ENCODE assay signal across 8 cellular contexts in genomic region chr10:71727429-71728217, GRCh38. TPM values are rescaled to one million over a fixed set of nuclear protein-coding genes. Genes with fewer than 3 reads are reported as not detected.
DNase-seq lines count a peak whose midpoint lies in the region; ATAC-seq and TF ChIP-seq lines count a peak whose summit lies in the region.

No MANE protein-coding gene starts in this region.

- H3K4me3 Mint-ChIP-seq in activated T-helper 2 cell treated with anti-CD3 and anti-CD28 coated beads, Interferon-gamma antibody, Interleukin-2, Interleukin-4, amounts not matched to agents 10 μg/mL and 5 μg/mL and 100 μg/mL, durations not matched to agents 14 hours and 24 hours and 36 hours (ENCODE audit: low read depth), result peak overlapping the region; percentile 53

- no peaks in the 10 kb centered on the region for H3K9me3 Mint-ChIP-seq in activated T-helper 2 cell treated with anti-CD3 and anti-CD28 coated beads, Interferon-gamma antibody, Interleukin-2, Interleukin-4, amounts not matched to agents 10 μg/mL and 5 μg/mL and 100 μg/mL, durations not matched to agents 14 hours and 24 hours and 36 hours

- DNase-seq in NCI-H2107 treated with DMSO at 0.1 percent for 48 hours (lab: John Stamatoyannopoulos, UW; ENCODE audit: unreplicated experiment), result peak; percentile 7
- DNase-seq in NCI-H2107 (lab: John Stamatoyannopoulos, UW), result no peak
- DNase-seq in NOMO-1 treated with DMSO at 0.1 percent for 48 hours (lab: John Stamatoyannopoulos, UW; ENCODE audit: unreplicated experiment), result peak; percentile 92
- DNase-seq in activated T-helper 2 cell treated with anti-CD3 and anti-CD28 coated beads, Interferon-gamma antibody, Interleukin-2, Interleukin-4, amounts not matched to agents 10 μg/mL and 5 μg/mL and 100 μg/mL, durations not matched to agents 14 hours and 24 hours and 36 hours (ENCODE audit: low spot score), result peak; percentile 41
- peak; percentile 79 for DNase-seq in right atrium auricular region (ENCODE audit: low spot score)
- DNase-seq in stimulated activated CD4-positive, alpha-beta T cell treated with anti-CD3 and anti-CD28 coated beads, TNF-alpha, amount 100 ng/mL, for 1 hour (ENCODE audit: low read depth in 3 of 3, low spot score in 1 of 3), result peak; percentile 40 to 43 (median 41)
- no peak for DNase-seq in OCI-M2 (lab: John Stamatoyannopoulos, UW; ENCODE audit: unreplicated experiment)

- no peaks in the 10 kb centered on the region for H3K36me3 ChIP-seq in right atrium auricular region

- TF ChIP-seq CTCF in right atrium auricular region (IDR thresholded peaks at IDR 0.05), result no peak

- H3K27me3 ChIP-seq in right atrium auricular region, result no peaks in the 10 kb centered on the region

- H3K4me3 ChIP-seq in right atrium auricular region, result peak overlapping the region in 1 of 2 donors; percentile 8

- no peaks in the 10 kb centered on the region for H3K27me3 Mint-ChIP-seq in activated T-helper 2 cell treated with anti-CD3 and anti-CD28 coated beads, Interferon-gamma antibody, Interleukin-2, Interleukin-4, amounts not matched to agents 10 μg/mL and 5 μg/mL and 100 μg/mL, durations not matched to agents 14 hours and 24 hours and 36 hours (ENCODE audit: low read depth)

- peak overlapping the region; percentile 74 to 79 for H3K27ac ChIP-seq in right atrium auricular region

- ATAC-seq in HG02943 (IDR thresholded peaks at IDR 0.05; ENCODE audit: low read depth, unreplicated experiment), result peak; percentile 55

- peak overlapping the region; percentile 97 for H3K27ac Mint-ChIP-seq in activated T-helper 2 cell treated with anti-CD3 and anti-CD28 coated beads, Interferon-gamma antibody, Interleukin-2, Interleukin-4, amounts not matched to agents 10 μg/mL and 5 μg/mL and 100 μg/mL, durations not matched to agents 14 hours and 24 hours and 36 hours

- peaks cover 66% of the 10 kb centered on the region for H3K4me1 Mint-ChIP-seq in activated T-helper 2 cell treated with anti-CD3 and anti-CD28 coated beads, Interferon-gamma antibody, Interleukin-2, Interleukin-4, amounts not matched to agents 10 μg/mL and 5 μg/mL and 100 μg/mL, durations not matched to agents 14 hours and 24 hours and 36 hours (ENCODE audit: low read depth)

- no peaks in the 10 kb centered on the region for H3K9me3 ChIP-seq in right atrium auricular region

- peaks cover 0 to 39% of the 10 kb centered on the region in 2 donors for H3K4me1 ChIP-seq in right atrium auricular region

- intact Hi-C loops in activated T-helper 2 cell treated with anti-CD3 and anti-CD28 coated beads, Interferon-gamma antibody, Interleukin-2, Interleukin-4, amounts not matched to agents 10 μg/mL and 5 μg/mL and 100 μg/mL, durations not matched to agents 14 hours and 24 hours and 36 hours (cut with micrococcal nuclease), result loop anchor here (5.0 kb wide), 1 partner anchor 125 kb away; the partner anchor contains the start of gene PSAP

- no peaks in the 10 kb centered on the region for H3K36me3 Mint-ChIP-seq in activated T-helper 2 cell treated with anti-CD3 and anti-CD28 coated beads, Interferon-gamma antibody, Interleukin-2, Interleukin-4, amounts not matched to agents 10 μg/mL and 5 μg/mL and 100 μg/mL, durations not matched to agents 14 hours and 24 hours and 36 hours (ENCODE audit: low read depth)

RNA-seq across cellular contexts. Expression of gene C10orf105, which starts 8.0 kb away (rescaled TPM):
- 0.11 and 0.18 TPM in 2 replicates for total RNA-seq in activated T-helper 2 cell treated with anti-CD3 and anti-CD28 coated beads, Interferon-gamma antibody, Interleukin-2, Interleukin-4, amounts not matched to agents 10 μg/mL and 5 μg/mL and 100 μg/mL, durations not matched to agents 14 hours and 24 hours and 36 hours
- 1 to 10 TPM in 1 of 2 donors, not detected in 1; 1.3 TPM for total RNA-seq in right atrium auricular region

RNA-seq across cellular contexts. Expression of gene VSIR, which starts 45.7 kb away (rescaled TPM):
- total RNA-seq in activated T-helper 2 cell treated with anti-CD3 and anti-CD28 coated beads, Interferon-gamma antibody, Interleukin-2, Interleukin-4, amounts not matched to agents 10 μg/mL and 5 μg/mL and 100 μg/mL, durations not matched to agents 14 hours and 24 hours and 36 hours, result 56.5 and 61.9 TPM in 2 replicates
- total RNA-seq in right atrium auricular region, result 10 to 100 TPM; 36.1 to 56.0 TPM

Comparison
In these comparisons a context has a peak if more than half of its experiments do, and no peak if none do; other contexts are left out.
1. DNase-seq: peak in NCI-H2107 treated with DMSO at 0.1 percent for 48 hours (single experiment), NOMO-1 treated with DMSO at 0.1 percent for 48 hours (single experiment), activated T-helper 2 cell treated with anti-CD3 and anti-CD28 coated beads, Interferon-gamma antibody, Interleukin-2, Interleukin-4, amounts not matched to agents 10 μg/mL and 5 μg/mL and 100 μg/mL, durations not matched to agents 14 hours and 24 hours and 36 hours (single experiment), right atrium auricular region (single experiment) and stimulated activated CD4-positive, alpha-beta T cell treated with anti-CD3 and anti-CD28 coated beads, TNF-alpha, amount 100 ng/mL, for 1 hour (3 of 3); none in NCI-H2107 (single experiment) and OCI-M2 (single experiment).